Comparison of ENCODE assay signal across 11 cellular contexts in the genomic region with DNA sequence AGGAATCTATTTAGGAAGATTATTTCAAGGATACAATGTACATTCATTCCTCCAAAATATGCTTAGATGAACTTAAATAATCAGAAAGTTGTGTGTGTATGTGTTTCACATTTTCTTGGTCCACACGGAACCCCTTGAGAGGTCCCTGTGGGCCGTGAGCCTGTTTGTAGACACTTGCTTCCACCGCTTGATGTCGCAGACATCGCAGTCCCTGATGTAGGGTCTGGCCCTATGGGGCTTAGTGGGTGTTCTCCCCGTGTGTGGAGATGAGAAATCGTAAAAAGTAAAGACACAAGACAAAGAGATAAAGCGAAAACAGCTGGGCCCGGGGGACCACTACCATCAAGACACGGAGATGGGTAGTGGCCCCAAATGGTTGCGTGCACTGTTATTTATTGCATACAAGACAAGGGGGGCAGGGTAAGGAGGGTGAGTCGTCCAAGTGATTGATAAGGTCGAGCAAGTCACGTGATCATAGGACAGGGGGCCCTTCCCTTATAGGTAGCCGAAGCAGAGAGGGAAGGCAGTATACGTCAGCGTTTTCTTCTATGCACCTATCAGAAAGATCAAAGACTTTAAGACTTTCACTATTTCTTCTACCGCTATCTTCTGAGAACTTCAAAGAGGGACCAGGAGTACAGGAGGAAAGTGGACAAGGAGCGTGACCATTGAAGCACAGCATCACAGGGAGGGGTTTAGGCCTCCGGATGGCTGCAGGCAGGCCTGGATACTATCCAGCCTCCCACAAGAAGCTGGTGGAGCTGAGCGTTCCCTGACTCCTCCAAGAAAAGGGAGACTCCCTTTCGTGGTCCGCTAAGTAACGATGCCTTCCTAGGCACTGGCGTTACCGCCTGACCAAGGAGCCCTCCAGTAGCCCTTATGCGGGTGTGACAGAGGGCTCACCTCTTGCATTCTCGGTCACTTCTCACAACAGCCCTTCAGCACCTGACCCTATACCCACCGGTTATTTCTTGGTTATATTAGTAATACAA. TPM values are rescaled to one million over a fixed set of nuclear protein-coding genes. Genes with fewer than 3 reads are reported as not detected.
DNase-seq lines count a peak whose midpoint lies in the region; ATAC-seq and TF ChIP-seq lines count a peak whose summit lies in the region.
"Had no signal": no experiment of that assay in that cellular context is flagged by ENCODE, and none has a peak within 500 bp of the region (broad histone marks: within the 10 kb centered on the region; RNA-seq: fewer than 3 reads in every experiment).

No MANE protein-coding gene starts in this region.

- no peaks in the 10 kb centered on the region for H3K27me3 Mint-ChIP-seq in activated naive CD8-positive, alpha-beta T cell
- H3K27me3 Mint-ChIP-seq in activated naive CD8-positive, alpha-beta T cell treated with anti-CD3 and anti-CD28 coated beads for 36 hours: no peaks in the 10 kb centered on the region

- no peaks in the 10 kb centered on the region for H3K9me3 Mint-ChIP-seq in activated naive CD8-positive, alpha-beta T cell (ENCODE audit: low read depth)
- no peaks in the 10 kb centered on the region for H3K9me3 Mint-ChIP-seq in activated naive CD8-positive, alpha-beta T cell treated with anti-CD3 and anti-CD28 coated beads for 36 hours

- peak overlapping the region; percentile 64 for H3K4me3 Mint-ChIP-seq in activated naive CD8-positive, alpha-beta T cell
- no peak overlapping the region for H3K4me3 Mint-ChIP-seq in activated naive CD8-positive, alpha-beta T cell treated with anti-CD3 and anti-CD28 coated beads for 36 hours

- DNase-seq in activated naive CD8-positive, alpha-beta T cell treated with anti-CD3 and anti-CD28 coated beads for 36 hours: no peak
- DNase-seq in erythroblast (lab: John Stamatoyannopoulos, UW) (peak; percentile 52 to 54), thyroid gland (peak; percentile 61 to 64)
- DNase-seq: EL, NCI-H1105, NCI-H524, SHP77 treated with DMSO at 0.1 percent for 48 hours had no signal

- H3K4me1 ChIP-seq in thyroid gland: peaks cover 8 to 22% of the 10 kb centered on the region in 2 donors

- H3K27me3 ChIP-seq in thyroid gland: no peaks in the 10 kb centered on the region
- H3K27me3 ChIP-seq: ascending aorta had no signal

- H3K9me3 ChIP-seq in thyroid gland: no peaks in the 10 kb centered on the region
- H3K9me3 ChIP-seq: ascending aorta had no signal

- H3K36me3 ChIP-seq in thyroid gland: no peaks in the 10 kb centered on the region
- H3K36me3 ChIP-seq: ascending aorta had no signal

- peaks cover 29% of the 10 kb centered on the region for H3K4me1 Mint-ChIP-seq in activated naive CD8-positive, alpha-beta T cell (ENCODE audit: low read depth)
- peaks cover 29% of the 10 kb centered on the region for H3K4me1 Mint-ChIP-seq in activated naive CD8-positive, alpha-beta T cell treated with anti-CD3 and anti-CD28 coated beads for 36 hours

- H3K36me3 Mint-ChIP-seq in activated naive CD8-positive, alpha-beta T cell: no peaks in the 10 kb centered on the region
- H3K36me3 Mint-ChIP-seq in activated naive CD8-positive, alpha-beta T cell treated with anti-CD3 and anti-CD28 coated beads for 36 hours: no peaks in the 10 kb centered on the region

- ATAC-seq in SK-N-SH treated with all-trans-retinoic acid at 6 μM for 48 hours: no peak
- ATAC-seq in HG02981 (IDR thresholded peaks at IDR 0.05; ENCODE audit: unreplicated experiment): no peak

- TF ChIP-seq POLR2A in erythroblast (IDR thresholded peaks at IDR 0.05; ENCODE audit: low read length) (no peak), thyroid gland (IDR thresholded peaks at IDR 0.05) (no peak)

- no peak overlapping the region for H3K4me3 ChIP-seq in thyroid gland (replicated peaks in 1 of 3)

- intact Hi-C loops in thyroid gland (cut with DNase I): no loop called here

- WGBS in thyroid gland, 2 donors: 68 to 73% methylated on average over 28 to 29 of the region's 29 CpGs

- peak overlapping the region; percentile 61 for H3K27ac Mint-ChIP-seq in activated naive CD8-positive, alpha-beta T cell
- no peak overlapping the region for H3K27ac Mint-ChIP-seq in activated naive CD8-positive, alpha-beta T cell treated with anti-CD3 and anti-CD28 coated beads for 36 hours

- no peak for TF ChIP-seq CTCF in thyroid gland (IDR thresholded peaks at IDR 0.05)

- no peak overlapping the region for H3K27ac ChIP-seq in thyroid gland

TF ChIP-seq in SK-N-SH treated with all-trans-retinoic acid at 6 μM for 48 hours, 23 proteins besides CTCF, POLR2A, EP300 and RAD21:
- TF ChIP-seq BACH2 (CRISPR knock-in tag; IDR thresholded peaks at IDR 0.05; ENCODE audit: borderline replicate concordance) (no peak), ZNF565 (CRISPR knock-in tag; conservative IDR thresholded peaks at IDR 0.05; ENCODE audit: low read depth) (no peak), ZNF8 (CRISPR knock-in tag; IDR thresholded peaks at IDR 0.05) (no peak), ESRRG (CRISPR knock-in tag; IDR thresholded peaks at IDR 0.05) (no peak), ZC3H10 (CRISPR knock-in tag; IDR thresholded peaks at IDR 0.05) (no peak), ISL1 (CRISPR knock-in tag; IDR thresholded peaks at IDR 0.05) (no peak), PPARA (CRISPR knock-in tag; IDR thresholded peaks at IDR 0.05; ENCODE audit: borderline replicate concordance) (no peak), TOX (CRISPR knock-in tag; IDR thresholded peaks at IDR 0.05; ENCODE audit: borderline replicate concordance) (no peak), PATZ1 (CRISPR knock-in tag; IDR thresholded peaks at IDR 0.05; ENCODE audit: borderline replicate concordance) (no peak), CSDC2 (CRISPR knock-in tag; IDR thresholded peaks at IDR 0.05) (no peak), SNAI2 (CRISPR knock-in tag; IDR thresholded peaks at IDR 0.05) (no peak), OSR1 (CRISPR knock-in tag; IDR thresholded peaks at IDR 0.05) (no peak), ZFP3 (CRISPR knock-in tag; IDR thresholded peaks at IDR 0.05) (no peak), TCF4 (CRISPR knock-in tag; IDR thresholded peaks at IDR 0.05; ENCODE audit: borderline replicate concordance) (no peak), ZFP30 (CRISPR knock-in tag; IDR thresholded peaks at IDR 0.05) (no peak), ARNTL (CRISPR knock-in tag; IDR thresholded peaks at IDR 0.05; ENCODE audit: borderline replicate concordance, low read depth) (no peak)
- TF ChIP-seq, protein P1, sequence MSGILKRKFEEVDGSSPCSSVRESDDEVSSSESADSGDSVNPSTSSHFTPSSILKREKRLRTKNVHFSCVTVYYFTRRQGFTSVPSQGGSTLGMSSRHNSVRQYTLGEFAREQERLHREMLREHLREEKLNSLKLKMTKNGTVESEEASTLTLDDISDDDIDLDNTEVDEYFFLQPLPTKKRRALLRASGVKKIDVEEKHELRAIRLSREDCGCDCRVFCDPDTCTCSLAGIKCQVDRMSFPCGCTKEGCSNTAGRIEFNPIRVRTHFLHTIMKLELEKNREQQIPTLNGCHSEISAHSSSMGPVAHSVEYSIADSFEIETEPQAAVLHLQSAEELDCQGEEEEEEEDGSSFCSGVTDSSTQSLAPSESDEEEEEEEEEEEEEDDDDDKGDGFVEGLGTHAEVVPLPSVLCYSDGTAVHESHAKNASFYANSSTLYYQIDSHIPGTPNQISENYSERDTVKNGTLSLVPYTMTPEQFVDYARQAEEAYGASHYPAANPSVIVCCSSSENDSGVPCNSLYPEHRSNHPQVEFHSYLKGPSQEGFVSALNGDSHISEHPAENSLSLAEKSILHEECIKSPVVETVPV (CRISPR knock-in tag; IDR thresholded peaks at IDR 0.05): no peak
- TF ChIP-seq, protein P2, sequence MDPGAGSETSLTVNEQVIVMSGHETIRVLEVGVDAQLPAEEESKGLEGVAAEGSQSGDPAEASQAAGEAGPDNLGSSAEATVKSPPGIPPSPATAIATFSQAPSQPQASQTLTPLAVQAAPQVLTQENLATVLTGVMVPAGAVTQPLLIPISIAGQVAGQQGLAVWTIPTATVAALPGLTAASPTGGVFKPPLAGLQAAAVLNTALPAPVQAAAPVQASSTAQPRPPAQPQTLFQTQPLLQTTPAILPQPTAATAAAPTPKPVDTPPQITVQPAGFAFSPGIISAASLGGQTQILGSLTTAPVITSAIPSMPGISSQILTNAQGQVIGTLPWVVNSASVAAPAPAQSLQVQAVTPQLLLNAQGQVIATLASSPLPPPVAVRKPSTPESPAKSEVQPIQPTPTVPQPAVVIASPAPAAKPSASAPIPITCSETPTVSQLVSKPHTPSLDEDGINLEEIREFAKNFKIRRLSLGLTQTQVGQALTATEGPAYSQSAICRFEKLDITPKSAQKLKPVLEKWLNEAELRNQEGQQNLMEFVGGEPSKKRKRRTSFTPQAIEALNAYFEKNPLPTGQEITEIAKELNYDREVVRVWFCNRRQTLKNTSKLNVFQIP (CRISPR knock-in tag; IDR thresholded peaks at IDR 0.05; ENCODE audit: borderline replicate concordance, low read depth): no peak
TF ChIP-seq in SK-N-SH treated with all-trans-retinoic acid at 6 μM for 48 hours: peak in this region for 0.

RNA-seq across cellular contexts. Expression of gene APOBEC3C, which starts 1.2 kb away (rescaled TPM):
- 10 to 100 TPM; 61.6 to 63.1 TPM for total RNA-seq in activated naive CD8-positive, alpha-beta T cell treated with anti-CD3 and anti-CD28 coated beads for 36 hours
- 10 to 100 TPM in 1 of 4 donors, 1 to 10 TPM in 3; 8.3 to 14.4 (median 9.0) TPM for total RNA-seq in thyroid gland

RNA-seq across cellular contexts. Expression of gene APOBEC3D, which starts 8.1 kb away (rescaled TPM):
- total RNA-seq in activated naive CD8-positive, alpha-beta T cell treated with anti-CD3 and anti-CD28 coated beads for 36 hours: 10 to 100 TPM; 23.1 to 24.1 TPM
- total RNA-seq in thyroid gland: 1 to 10 TPM in 2 of 4 donors, under 1 TPM in 1, not detected in 1; 0.89 to 2.7 (median 1.1) TPM

RNA-seq across cellular contexts. Expression of gene APOBEC3F, which starts 27.8 kb away (rescaled TPM):
- total RNA-seq in activated naive CD8-positive, alpha-beta T cell treated with anti-CD3 and anti-CD28 coated beads for 36 hours: 10 to 100 TPM; 19.4 to 20.4 TPM
- total RNA-seq in thyroid gland: 1 to 10 TPM; 2.5 to 6.0 (median 5.0) TPM

RNA-seq across cellular contexts. Expression of gene APOBEC3B, which starts 30.7 kb away (rescaled TPM):
- 1 to 10 TPM; 3.4 TPM for total RNA-seq in activated naive CD8-positive, alpha-beta T cell treated with anti-CD3 and anti-CD28 coated beads for 36 hours
- 1 to 10 TPM in 3 of 4 donors, not detected in 1; 1.7 to 5.1 (median 2.9) TPM for total RNA-seq in thyroid gland

RNA-seq across cellular contexts. Expression of gene APOBEC3A, which starts 55.4 kb away (rescaled TPM):
- total RNA-seq in activated naive CD8-positive, alpha-beta T cell treated with anti-CD3 and anti-CD28 coated beads for 36 hours: not detected
- under 1 TPM in 1 of 4 donors, not detected in 3; 0.67 TPM for total RNA-seq in thyroid gland
- total RNA-seq: ascending aorta had no signal

Comparison
In these comparisons a context has a peak if more than half of its experiments do, and no peak if none do; other contexts are left out.
1. RNA of gene APOBEC3C, which starts 1.2 kb away (total RNA-seq): 61.6 to 63.1 TPM in activated naive CD8-positive, alpha-beta T cell treated with anti-CD3 and anti-CD28 coated beads for 36 hours; 8.3 to 14.4 TPM in thyroid gland; every median in the first group is over 4 times any median in the second.
2. RNA of gene APOBEC3D, which starts 8.1 kb away (total RNA-seq): 23.1 to 24.1 TPM in activated naive CD8-positive, alpha-beta T cell treated with anti-CD3 and anti-CD28 coated beads for 36 hours; 0.89 to 2.7 TPM in thyroid gland; every median in the first group is over 4 times any median in the second.